Comparison of ENCODE assay signal across 27 cellular contexts in genomic region chr13:59312776-59313175, GRCh38.
"Had no signal": no experiment of that assay in that cellular context is flagged by ENCODE, and none has a peak within 500 bp of the region (broad histone marks: within the 10 kb centered on the region; RNA-seq: fewer than 3 reads in every experiment).

No MANE protein-coding gene starts in this region.

- H3K27me3 ChIP-seq: stomach, suprapubic skin, testis, thyroid gland, tibial artery, tibial nerve, transverse colon, upper lobe of left lung, upper lobe of right lung, uterus, vagina had no signal

- H3K36me3 ChIP-seq: stomach, suprapubic skin, thoracic aorta, thyroid gland, tibial artery, tibial nerve, transverse colon, upper lobe of left lung, upper lobe of right lung, uterus, vagina had no signal

- H3K27ac ChIP-seq: stomach, suprapubic skin, testis, thoracic aorta, thyroid gland, tibial artery, tibial nerve, transverse colon, upper lobe of left lung, upper lobe of right lung, uterus, vagina had no signal

- ATAC-seq: stimulated activated effector memory CD8-positive, alpha-beta T cell treated with anti-CD3 and anti-CD28 coated beads, Interleukin-12 subunit alpha, Interleukin-12 subunit beta, amount 100 ng/mL, for 72 hours; stimulated activated memory B cell treated with anti-CD40 and anti-IgM and Interleukin-4, amounts not matched to agents 10 μg/mL and 1 μg/mL and 100 μg/mL, for 72 hours; stimulated activated naive B cell treated with anti-CD40 and anti-IgM and Interleukin-4, amounts not matched to agents 10 μg/mL and 1 μg/mL and 100 μg/mL, for 72 hours; stimulated activated naive CD8-positive, alpha-beta T cell treated with anti-CD3 and anti-CD28 coated beads, Interleukin-15, amount 100 ng/mL, for 72 hours; stimulated activated naive CD8-positive, alpha-beta T cell treated with anti-CD3 and anti-CD28 coated beads, Interleukin-15, Interleukin-2, amounts not matched to agents 100 U/mL and 50 U/mL, for 24 hours; upper lobe of right lung had no signal

- FAIRE-seq: urothelium cell line had no signal

- DNase-seq: stimulated activated CD4-positive, alpha-beta T cell treated with anti-CD3 and anti-CD28 coated beads, Interleukin-2, amount 100 ng/mL, for 48 hours; stimulated activated CD4-positive, alpha-beta T cell treated with anti-CD3 and anti-CD28 coated beads, Interleukin-4, amount 100 ng/mL, for 1 hour; stimulated activated CD4-positive, alpha-beta T cell treated with anti-CD3 and anti-CD28 coated beads, Interleukin-4, amount 100 ng/mL, for 24 hours; stimulated activated CD4-positive, alpha-beta T cell treated with anti-CD3 and anti-CD28 coated beads, Interleukin-4, amount 100 ng/mL, for 4 hours; stimulated activated CD8-positive, alpha-beta memory T cell treated with anti-CD3 and anti-CD28 coated beads, Interleukin-4, amount 100 ng/mL, for 48 hours; stimulated activated naive B cell treated with anti-CD40 and anti-IgM and Interleukin-4, amounts not matched to agents 10 μg/mL and 1 μg/mL and 100 μg/mL, for 72 hours; stimulated activated naive CD4-positive, alpha-beta T cell; stimulated activated naive CD4-positive, alpha-beta T cell treated with Interleukin-2 at 50 U/mL for 16 hours; stimulated activated naive CD8-positive, alpha-beta T cell treated with anti-CD3 and anti-CD28 coated beads, Interleukin-15, amount 100 ng/mL, for 72 hours; stimulated activated naive CD8-positive, alpha-beta T cell treated with anti-CD3 and anti-CD28 coated beads, Interleukin-15, Interleukin-2, amounts not matched to agents 100 U/mL and 50 U/mL, for 24 hours; stomach; substantia nigra; testis; thyroid gland; tibial artery; transverse colon; trophoblast cell; upper lobe of left lung; upper lobe of right lung; uterus had no signal

- H3K9me3 ChIP-seq: stomach, suprapubic skin, testis, thoracic aorta, thyroid gland, tibial artery, tibial nerve, transverse colon, upper lobe of left lung, upper lobe of right lung, uterus, vagina had no signal

- H3K4me1 ChIP-seq: stomach, suprapubic skin, testis, thyroid gland, tibial artery, tibial nerve, transverse colon, upper lobe of left lung, upper lobe of right lung, uterus, vagina had no signal

- H3K4me3 ChIP-seq: stomach, suprapubic skin, testis, thoracic aorta, thyroid gland, tibial artery, tibial nerve, transverse colon, upper lobe of left lung, upper lobe of right lung, uterus, vagina had no signal
